1 cellular context compared by ENCODE assay signal in genomic region chr12:110079477-110080400, GRCh38.
TF ChIP-seq lines count a peak whose summit lies in the region.

No MANE protein-coding gene starts in this region.

TF ChIP-seq in K562, 482 proteins besides CTCF, POLR2A, EP300 and RAD21 (continued from another document and continues in another):
- TF ChIP-seq POLR3A (IDR thresholded peaks at IDR 0.05; ENCODE audit: borderline replicate concordance, extremely low read depth, insufficient read depth, insufficient read length) (no peak), ZNF384 (IDR thresholded peaks at IDR 0.05; ENCODE audit: low read depth, low read length) (no peak), ZNF79 (CRISPR knock-in tag; IDR thresholded peaks at IDR 0.05; ENCODE audit: low read depth) (no peak), ZBED1 (IDR thresholded peaks at IDR 0.05) (no peak), XRCC5 (IDR thresholded peaks at IDR 0.05; ENCODE audit: low read depth, low read length) (no peak), PHF21A (IDR thresholded peaks at IDR 0.05; ENCODE audit: borderline replicate concordance, low read depth) (no peak), RFX7 (CRISPR knock-in tag; IDR thresholded peaks at IDR 0.05) (no peak), ZNF699 (CRISPR knock-in tag; IDR thresholded peaks at IDR 0.05; ENCODE audit: insufficient replicate concordance) (no peak), WHSC1 (IDR thresholded peaks at IDR 0.05; ENCODE audit: low read length) (no peak), PPARD (CRISPR knock-in tag; IDR thresholded peaks at IDR 0.05) (no peak), FOXK2 (conservative IDR thresholded peaks at IDR 0.05 in 1 of 2, IDR thresholded peaks at IDR 0.05 in 1 of 2; ENCODE audit: low read depth in 2 of 2) (peak; percentile 92 to 93), CBX3 (IDR thresholded peaks at IDR 0.05; ENCODE audit: borderline replicate concordance in 1 of 2, low read length in 2 of 2) (peak in 1 of 2 experiments; percentile 91; a peak in 2 of 3 replicates), TFAM (CRISPR knock-in tag; conservative IDR thresholded peaks at IDR 0.05) (no peak), MEF2D (tag; conservative IDR thresholded peaks at IDR 0.05; ENCODE audit: low read depth) (peak; percentile 98), FOXM1 (IDR thresholded peaks at IDR 0.05; ENCODE audit: low read depth) (no peak), FOXM1 (CRISPR knock-in tag; IDR thresholded peaks at IDR 0.05; ENCODE audit: low read depth) (no peak), ZNF282 (CRISPR knock-in tag; IDR thresholded peaks at IDR 0.05) (no peak), TBL1XR1 (IDR thresholded peaks at IDR 0.05; ENCODE audit: low read length in 2 of 2) (no peak), MAX (CRISPR knock-in tag; IDR thresholded peaks at IDR 0.05) (peak; percentile 97), ZFP36 (IDR thresholded peaks at IDR 0.05; ENCODE audit: low read depth, low read length, partially characterized antibody) (no peak), ZNF589 (CRISPR knock-in tag; IDR thresholded peaks at IDR 0.05; ENCODE audit: low read depth) (0 out of 2 replicates have a peak, but pooled peaks have one; percentile 92), ARNT (IDR thresholded peaks at IDR 0.05) (no peak), ATF1 (CRISPR knock-in tag; IDR thresholded peaks at IDR 0.05) (no peak), ATF1 (tag; IDR thresholded peaks at IDR 0.05) (peak; percentile 81), DPF2 (IDR thresholded peaks at IDR 0.05) (peak; percentile 49; the same call in 1 of the 2 replicates), ERF (CRISPR knock-in tag; IDR thresholded peaks at IDR 0.05) (no peak), U2AF2 (optimal IDR thresholded peaks at IDR 0.05; ENCODE audit: low read depth, low read length) (no peak), E2F8 (IDR thresholded peaks at IDR 0.05; ENCODE audit: low read depth, partially characterized antibody) (no peak), CHD4 (IDR thresholded peaks at IDR 0.05; ENCODE audit: insufficient read depth, insufficient replicate concordance, low read depth, low read length, poor library complexity, severe bottlenecking) (no peak), MBD2 (IDR thresholded peaks at IDR 0.05; ENCODE audit: borderline replicate concordance, low read depth) (0 out of 2 replicates have a peak, but pooled peaks have one; percentile 21), HES1 (IDR thresholded peaks at IDR 0.05; ENCODE audit: low read depth) (peak; percentile 32; the same call in 1 of the 2 replicates), SMAD1 (IDR thresholded peaks at IDR 0.05; ENCODE audit: low read depth, low read length, partially characterized antibody) (no peak), KDM2B (CRISPR knock-in tag; IDR thresholded peaks at IDR 0.05) (no peak), LEF1 (IDR thresholded peaks at IDR 0.05) (peak; percentile 76; the same call in 1 of the 2 replicates)
- TF ChIP-seq, protein P1, sequence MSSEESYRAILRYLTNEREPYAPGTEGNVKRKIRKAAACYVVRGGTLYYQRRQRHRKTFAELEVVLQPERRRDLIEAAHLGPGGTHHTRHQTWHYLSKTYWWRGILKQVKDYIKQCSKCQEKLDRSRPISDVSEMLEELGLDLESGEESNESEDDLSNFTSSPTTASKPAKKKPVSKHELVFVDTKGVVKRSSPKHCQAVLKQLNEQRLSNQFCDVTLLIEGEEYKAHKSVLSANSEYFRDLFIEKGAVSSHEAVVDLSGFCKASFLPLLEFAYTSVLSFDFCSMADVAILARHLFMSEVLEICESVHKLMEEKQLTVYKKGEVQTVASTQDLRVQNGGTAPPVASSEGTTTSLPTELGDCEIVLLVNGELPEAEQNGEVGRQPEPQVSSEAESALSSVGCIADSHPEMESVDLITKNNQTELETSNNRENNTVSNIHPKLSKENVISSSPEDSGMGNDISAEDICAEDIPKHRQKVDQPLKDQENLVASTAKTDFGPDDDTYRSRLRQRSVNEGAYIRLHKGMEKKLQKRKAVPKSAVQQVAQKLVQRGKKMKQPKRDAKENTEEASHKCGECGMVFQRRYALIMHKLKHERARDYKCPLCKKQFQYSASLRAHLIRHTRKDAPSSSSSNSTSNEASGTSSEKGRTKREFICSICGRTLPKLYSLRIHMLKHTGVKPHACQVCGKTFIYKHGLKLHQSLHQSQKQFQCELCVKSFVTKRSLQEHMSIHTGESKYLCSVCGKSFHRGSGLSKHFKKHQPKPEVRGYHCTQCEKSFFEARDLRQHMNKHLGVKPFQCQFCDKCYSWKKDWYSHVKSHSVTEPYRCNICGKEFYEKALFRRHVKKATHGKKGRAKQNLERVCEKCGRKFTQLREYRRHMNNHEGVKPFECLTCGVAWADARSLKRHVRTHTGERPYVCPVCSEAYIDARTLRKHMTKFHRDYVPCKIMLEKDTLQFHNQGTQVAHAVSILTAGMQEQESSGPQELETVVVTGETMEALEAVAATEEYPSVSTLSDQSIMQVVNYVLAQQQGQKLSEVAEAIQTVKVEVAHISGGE (CRISPR knock-in tag; IDR thresholded peaks at IDR 0.05) = peak in 1 of 3 experiments; percentile 83; a peak in 2 of 6 replicates
- TF ChIP-seq, protein P2, sequence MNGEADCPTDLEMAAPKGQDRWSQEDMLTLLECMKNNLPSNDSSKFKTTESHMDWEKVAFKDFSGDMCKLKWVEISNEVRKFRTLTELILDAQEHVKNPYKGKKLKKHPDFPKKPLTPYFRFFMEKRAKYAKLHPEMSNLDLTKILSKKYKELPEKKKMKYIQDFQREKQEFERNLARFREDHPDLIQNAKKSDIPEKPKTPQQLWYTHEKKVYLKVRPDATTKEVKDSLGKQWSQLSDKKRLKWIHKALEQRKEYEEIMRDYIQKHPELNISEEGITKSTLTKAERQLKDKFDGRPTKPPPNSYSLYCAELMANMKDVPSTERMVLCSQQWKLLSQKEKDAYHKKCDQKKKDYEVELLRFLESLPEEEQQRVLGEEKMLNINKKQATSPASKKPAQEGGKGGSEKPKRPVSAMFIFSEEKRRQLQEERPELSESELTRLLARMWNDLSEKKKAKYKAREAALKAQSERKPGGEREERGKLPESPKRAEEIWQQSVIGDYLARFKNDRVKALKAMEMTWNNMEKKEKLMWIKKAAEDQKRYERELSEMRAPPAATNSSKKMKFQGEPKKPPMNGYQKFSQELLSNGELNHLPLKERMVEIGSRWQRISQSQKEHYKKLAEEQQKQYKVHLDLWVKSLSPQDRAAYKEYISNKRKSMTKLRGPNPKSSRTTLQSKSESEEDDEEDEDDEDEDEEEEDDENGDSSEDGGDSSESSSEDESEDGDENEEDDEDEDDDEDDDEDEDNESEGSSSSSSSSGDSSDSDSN (IDR thresholded peaks at IDR 0.05; ENCODE audit: borderline replicate concordance in 1 of 2, low read depth in 2 of 2, low read length in 2 of 2) = no peak
- TF ChIP-seq, protein P3, sequence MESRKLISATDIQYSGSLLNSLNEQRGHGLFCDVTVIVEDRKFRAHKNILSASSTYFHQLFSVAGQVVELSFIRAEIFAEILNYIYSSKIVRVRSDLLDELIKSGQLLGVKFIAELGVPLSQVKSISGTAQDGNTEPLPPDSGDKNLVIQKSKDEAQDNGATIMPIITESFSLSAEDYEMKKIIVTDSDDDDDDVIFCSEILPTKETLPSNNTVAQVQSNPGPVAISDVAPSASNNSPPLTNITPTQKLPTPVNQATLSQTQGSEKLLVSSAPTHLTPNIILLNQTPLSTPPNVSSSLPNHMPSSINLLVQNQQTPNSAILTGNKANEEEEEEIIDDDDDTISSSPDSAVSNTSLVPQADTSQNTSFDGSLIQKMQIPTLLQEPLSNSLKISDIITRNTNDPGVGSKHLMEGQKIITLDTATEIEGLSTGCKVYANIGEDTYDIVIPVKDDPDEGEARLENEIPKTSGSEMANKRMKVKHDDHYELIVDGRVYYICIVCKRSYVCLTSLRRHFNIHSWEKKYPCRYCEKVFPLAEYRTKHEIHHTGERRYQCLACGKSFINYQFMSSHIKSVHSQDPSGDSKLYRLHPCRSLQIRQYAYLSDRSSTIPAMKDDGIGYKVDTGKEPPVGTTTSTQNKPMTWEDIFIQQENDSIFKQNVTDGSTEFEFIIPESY (CRISPR knock-in tag; IDR thresholded peaks at IDR 0.05) = no peak
- TF ChIP-seq, protein P4, sequence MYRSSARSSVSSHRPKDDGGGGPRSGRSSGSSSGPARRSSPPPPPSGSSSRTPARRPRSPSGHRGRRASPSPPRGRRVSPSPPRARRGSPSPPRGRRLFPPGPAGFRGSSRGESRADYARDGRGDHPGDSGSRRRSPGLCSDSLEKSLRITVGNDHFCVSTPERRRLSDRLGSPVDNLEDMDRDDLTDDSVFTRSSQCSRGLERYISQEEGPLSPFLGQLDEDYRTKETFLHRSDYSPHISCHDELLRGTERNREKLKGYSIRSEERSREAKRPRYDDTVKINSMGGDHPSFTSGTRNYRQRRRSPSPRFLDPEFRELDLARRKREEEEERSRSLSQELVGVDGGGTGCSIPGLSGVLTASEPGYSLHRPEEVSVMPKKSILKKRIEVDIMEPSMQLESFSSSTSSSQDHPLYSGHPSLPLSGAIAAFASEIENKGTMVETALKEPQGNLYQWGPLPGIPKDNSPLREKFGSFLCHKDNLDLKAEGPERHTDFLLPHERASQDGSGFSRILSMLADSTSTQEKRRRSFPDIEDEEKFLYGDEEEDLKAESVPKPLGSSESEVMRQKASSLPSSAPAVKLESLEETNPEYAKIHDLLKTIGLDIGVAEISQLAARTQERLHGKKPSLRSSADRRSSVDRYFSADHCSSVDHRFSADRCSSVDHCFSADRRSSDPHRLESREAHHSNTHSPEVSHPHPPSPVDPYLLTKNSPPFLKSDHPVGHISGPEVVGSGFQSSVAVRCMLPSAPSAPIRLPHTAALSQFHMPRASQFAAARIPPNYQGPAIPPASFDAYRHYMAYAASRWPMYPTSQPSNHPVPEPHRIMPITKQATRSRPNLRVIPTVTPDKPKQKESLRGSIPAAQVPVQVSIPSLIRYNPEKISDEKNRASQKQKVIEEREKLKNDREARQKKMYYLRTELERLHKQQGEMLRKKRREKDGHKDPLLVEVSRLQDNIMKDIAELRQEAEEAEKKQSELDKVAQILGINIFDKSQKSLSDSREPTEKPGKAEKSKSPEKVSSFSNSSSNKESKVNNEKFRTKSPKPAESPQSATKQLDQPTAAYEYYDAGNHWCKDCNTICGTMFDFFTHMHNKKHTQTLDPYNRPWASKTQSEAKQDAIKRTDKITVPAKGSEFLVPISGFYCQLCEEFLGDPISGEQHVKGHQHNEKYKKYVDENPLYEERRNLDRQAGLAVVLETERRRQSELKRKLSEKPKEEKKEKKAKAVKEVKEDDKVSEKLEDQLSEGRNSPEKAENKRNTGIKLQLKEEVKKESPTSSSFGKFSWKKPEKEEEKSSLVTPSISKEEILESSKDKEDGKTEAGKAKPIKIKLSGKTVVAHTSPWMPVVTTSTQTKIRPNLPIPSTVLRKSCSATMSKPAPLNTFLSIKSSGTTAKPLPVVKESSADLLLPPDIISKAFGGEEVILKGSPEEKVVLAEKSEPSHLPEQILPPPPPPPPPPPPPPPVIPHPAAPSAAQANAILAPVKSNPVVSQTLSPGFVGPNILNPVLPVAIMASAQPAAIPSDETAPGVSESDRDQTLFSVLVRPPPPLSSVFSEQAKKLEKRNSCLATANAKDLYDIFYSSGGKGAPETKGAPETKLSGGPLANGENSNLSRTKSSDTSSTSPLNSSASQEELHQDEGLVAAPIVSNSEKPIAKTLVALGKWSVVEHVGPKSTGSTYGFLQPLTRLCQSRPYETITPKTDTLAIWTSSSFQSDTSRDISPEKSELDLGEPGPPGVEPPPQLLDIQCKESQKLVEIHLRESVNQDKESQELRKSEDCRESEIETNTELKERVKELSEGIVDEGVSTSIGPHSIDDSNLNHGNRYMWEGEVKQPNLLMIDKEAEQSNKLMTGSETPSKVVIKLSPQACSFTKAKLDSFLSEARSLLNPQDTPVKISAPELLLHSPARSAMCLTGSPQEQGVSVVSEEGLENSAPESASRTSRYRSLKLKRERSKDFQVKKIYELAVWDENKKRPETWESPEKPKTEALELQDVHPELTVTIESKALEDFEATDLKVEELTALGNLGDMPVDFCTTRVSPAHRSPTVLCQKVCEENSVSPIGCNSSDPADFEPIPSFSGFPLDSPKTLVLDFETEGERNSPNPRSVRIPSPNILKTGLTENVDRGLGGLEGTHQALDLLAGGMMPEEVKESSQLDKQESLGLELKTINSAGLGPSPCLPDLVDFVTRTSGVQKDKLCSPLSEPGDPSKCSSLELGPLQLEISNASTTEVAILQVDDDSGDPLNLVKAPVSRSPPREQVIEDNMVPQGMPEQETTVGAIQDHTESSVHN (IDR thresholded peaks at IDR 0.05; ENCODE audit: borderline replicate concordance in 1 of 2, low read depth in 1 of 2) = no peak
- TF ChIP-seq, protein P5, sequence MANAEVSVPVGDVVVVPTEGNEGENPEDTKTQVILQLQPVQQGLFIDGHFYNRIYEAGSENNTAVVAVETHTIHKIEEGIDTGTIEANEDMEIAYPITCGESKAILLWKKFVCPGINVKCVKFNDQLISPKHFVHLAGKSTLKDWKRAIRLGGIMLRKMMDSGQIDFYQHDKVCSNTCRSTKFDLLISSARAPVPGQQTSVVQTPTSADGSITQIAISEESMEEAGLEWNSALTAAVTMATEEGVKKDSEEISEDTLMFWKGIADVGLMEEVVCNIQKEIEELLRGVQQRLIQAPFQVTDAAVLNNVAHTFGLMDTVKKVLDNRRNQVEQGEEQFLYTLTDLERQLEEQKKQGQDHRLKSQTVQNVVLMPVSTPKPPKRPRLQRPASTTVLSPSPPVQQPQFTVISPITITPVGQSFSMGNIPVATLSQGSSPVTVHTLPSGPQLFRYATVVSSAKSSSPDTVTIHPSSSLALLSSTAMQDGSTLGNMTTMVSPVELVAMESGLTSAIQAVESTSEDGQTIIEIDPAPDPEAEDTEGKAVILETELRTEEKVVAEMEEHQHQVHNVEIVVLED (CRISPR knock-in tag; IDR thresholded peaks at IDR 0.05) = peak; percentile 12; the same call in 1 of the 2 replicates
